ENCODE assay signal across 24 cellular contexts in the genomic region with DNA sequence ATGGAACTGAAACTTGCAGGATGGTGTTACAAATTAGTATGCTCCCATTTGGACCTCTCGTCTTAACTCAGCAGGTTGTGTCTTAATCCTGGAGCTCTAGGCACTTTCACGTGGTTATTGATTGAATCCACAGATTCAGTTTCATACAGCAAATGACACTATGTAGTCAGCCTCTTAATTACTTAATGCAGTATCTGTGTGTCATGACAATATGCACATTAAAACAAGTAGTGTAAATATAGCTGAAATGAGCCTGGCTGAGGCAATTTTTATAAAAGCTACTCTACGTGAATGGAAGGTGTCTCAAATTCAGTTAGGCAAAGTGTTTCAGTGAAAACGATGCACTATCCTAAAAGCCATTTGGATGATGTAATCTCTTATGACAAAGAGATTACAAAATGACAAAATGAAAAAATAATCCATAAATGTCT.
DNase-seq lines count a peak whose midpoint lies in the region; ATAC-seq, FAIRE-seq and TF ChIP-seq lines count a peak whose summit lies in the region.
"Had no signal": no experiment of that assay in that cellular context is flagged by ENCODE, and none has a peak within 500 bp of the region (broad histone marks: within the 10 kb centered on the region; RNA-seq: fewer than 3 reads in every experiment).

No MANE protein-coding gene starts in this region.

- H3K36me3 Mint-ChIP-seq in HFFc6 (ENCODE audit: low read depth) (no peaks in the 10 kb centered on the region), T-helper 17 cell (ENCODE audit: low read depth) (no peaks in the 10 kb centered on the region)
- H3K36me3 Mint-ChIP-seq: activated CD4-positive, alpha-beta memory T cell treated with anti-CD3 and anti-CD28 coated beads for 36 hours; activated naive CD8-positive, alpha-beta T cell treated with anti-CD3 and anti-CD28 coated beads for 36 hours; brain; T-cell had no signal

- peak overlapping the region in 6 of 11 experiments; percentile 16 to 53 (median 36); a peak in 9 of 22 replicates for H3K4me2 ChIP-seq in BLaER1 treated with 17β-estradiol and CSF1 and Interleukin-3, amounts not matched to agents 10 nM and 100 nM
- no peak overlapping the region for H3K4me2 ChIP-seq in keratinocyte (ENCODE audit: control insufficient read depth, extremely low read depth, insufficient read depth, low read depth, low read length)
- H3K4me2 ChIP-seq: PC-9 had no signal

- no peak overlapping the region for H3K4me3 ChIP-seq in BLaER1 treated with 17β-estradiol and CSF1 and Interleukin-3, amounts not matched to agents 10 nM and 100 nM
- H3K4me3 ChIP-seq in keratinocyte (ENCODE audit: control insufficient read depth in 2 of 3, extremely low read depth in 1 of 3, insufficient read depth in 2 of 3, low read depth in 1 of 3, low read length in 3 of 3) (no peak overlapping the region), right cardiac atrium (ENCODE audit: low read length) (no peak overlapping the region)
- H3K4me3 ChIP-seq: gastroesophageal sphincter, K562, left ventricle myocardium inferior, PC-9, right atrium auricular region, vagina had no signal

- no peaks in the 10 kb centered on the region for H3K27me3 ChIP-seq in BLaER1 treated with 17β-estradiol and CSF1 and Interleukin-3, amounts not matched to agents 10 nM and 100 nM
- no peaks in the 10 kb centered on the region for H3K27me3 ChIP-seq in keratinocyte (ENCODE audit: control insufficient read depth, extremely low read depth, insufficient read depth, low read length)
- no peaks in the 10 kb centered on the region for H3K27me3 ChIP-seq in right cardiac atrium (ENCODE audit: control insufficient read depth, insufficient read depth)
- H3K27me3 ChIP-seq: gastroesophageal sphincter, right atrium auricular region, vagina had no signal

- TF ChIP-seq CTCF in HFFc6 (IDR thresholded peaks at IDR 0.05) = no peak
- TF ChIP-seq CTCF in keratinocyte (optimal IDR thresholded peaks at IDR 0.05 in 1 of 3, IDR thresholded peaks at IDR 0.05 in 1 of 3, conservative IDR thresholded peaks at IDR 0.05 in 1 of 3; ENCODE audit: extremely low read depth in 1 of 3, insufficient read depth in 2 of 3, low read length in 3 of 3) = no peak

- 75% methylated on average over 4 of the region's 4 CpGs for WGBS in right cardiac atrium

- H3K4me1 ChIP-seq in BLaER1 treated with 17β-estradiol and CSF1 and Interleukin-3, amounts not matched to agents 10 nM and 100 nM = peaks cover 4 to 71% (median 24%) of the 10 kb centered on the region in 10 experiments; a peak in 15 of 20 replicates
- H3K4me1 ChIP-seq in keratinocyte (ENCODE audit: control insufficient read depth, extremely low read depth, insufficient read depth, low read length) = peaks cover 34% of the 10 kb centered on the region
- H3K4me1 ChIP-seq in right cardiac atrium (ENCODE audit: control insufficient read depth, insufficient read depth, low read length) = no peaks in the 10 kb centered on the region

- no peak overlapping the region for H2AFZ ChIP-seq in keratinocyte (ENCODE audit: control insufficient read depth, low read length)
- H2AFZ ChIP-seq: PC-9 had no signal

- H3K9me1 ChIP-seq in keratinocyte (ENCODE audit: control insufficient read depth, extremely low read depth, insufficient read depth, low read length) = no peaks in the 10 kb centered on the region

- no peak for ATAC-seq in T-helper 17 cell
- ATAC-seq in right cardiac atrium = no peak
- ATAC-seq: gastroesophageal sphincter, K562, T-cell had no signal

- H3K27me3 Mint-ChIP-seq in HFFc6 (ENCODE audit: insufficient read depth) (0 out of 2 replicates have a peak, but pooled peaks cover 2% of the 10 kb centered on the region), T-helper 17 cell (no peaks in the 10 kb centered on the region)
- H3K27me3 Mint-ChIP-seq: activated CD4-positive, alpha-beta memory T cell treated with anti-CD3 and anti-CD28 coated beads for 36 hours; activated naive CD8-positive, alpha-beta T cell treated with anti-CD3 and anti-CD28 coated beads for 36 hours; activated T-cell treated with anti-CD3 and anti-CD28 coated beads, Interleukin-2, amount 50 U/mL, for 24 hours; brain; T-cell had no signal

- peak; percentile 34 for FAIRE-seq in keratinocyte (lab: Jason Lieb, UNC)
- FAIRE-seq: K562 had no signal

- peak overlapping the region; percentile 95 for H3K27ac Mint-ChIP-seq in HFFc6
- no peak overlapping the region for H3K27ac Mint-ChIP-seq in T-helper 17 cell
- H3K27ac Mint-ChIP-seq: activated CD4-positive, alpha-beta memory T cell treated with anti-CD3 and anti-CD28 coated beads for 36 hours; activated naive CD8-positive, alpha-beta T cell treated with anti-CD3 and anti-CD28 coated beads for 36 hours; activated T-cell treated with anti-CD3 and anti-CD28 coated beads, Interleukin-2, amount 50 U/mL, for 24 hours; T-cell had no signal

- H3K79me2 ChIP-seq in keratinocyte (ENCODE audit: control insufficient read depth, insufficient read depth, low read length) = no peaks in the 10 kb centered on the region

- peak overlapping the region in 1 of 11 experiments; percentile 83; a peak in 1 of 22 replicates for H3K27ac ChIP-seq in BLaER1 treated with 17β-estradiol and CSF1 and Interleukin-3, amounts not matched to agents 10 nM and 100 nM
- H3K27ac ChIP-seq in keratinocyte (ENCODE audit: control insufficient read depth, insufficient read depth, low read length) (no peak overlapping the region), right cardiac atrium (ENCODE audit: low read length) (no peak overlapping the region)
- H3K27ac ChIP-seq: left ventricle myocardium inferior, PC-9, right atrium auricular region, VCaP had no signal

- no peaks in the 10 kb centered on the region for H4K20me1 ChIP-seq in BLaER1 treated with 17β-estradiol and CSF1 and Interleukin-3, amounts not matched to agents 10 nM and 100 nM
- no peaks in the 10 kb centered on the region for H4K20me1 ChIP-seq in keratinocyte (ENCODE audit: control insufficient read depth, extremely low read depth, insufficient read depth, low read length)

- no peak for DNase-seq in HFFc6
- peak; percentile 12 for DNase-seq in NCI-H82 treated with DMSO at 0.1 percent for 48 hours (lab: John Stamatoyannopoulos, UW; ENCODE audit: unreplicated experiment)
- DNase-seq in keratinocyte (ENCODE audit: low read depth, low spot score) = no peak
- DNase-seq in T-helper 17 cell = no peak
- DNase-seq in right cardiac atrium = no peak
- DNase-seq in iPS-NIHi7 (ENCODE audit: extremely low spot score) = no peak
- no peak for DNase-seq in NCI-H1105 (lab: John Stamatoyannopoulos, UW)
- DNase-seq: activated CD4-positive, alpha-beta memory T cell treated with anti-CD3 and anti-CD28 coated beads for 36 hours; activated naive CD8-positive, alpha-beta T cell treated with anti-CD3 and anti-CD28 coated beads for 36 hours; activated T-cell treated with anti-CD3 and anti-CD28 coated beads, Interleukin-2, amount 50 U/mL, for 24 hours; cortex of kidney; left ventricle myocardium inferior; NCI-H446 treated with DMSO at 0.1 percent for 48 hours; nucleus accumbens; PC-9; stimulated activated CD4-positive, alpha-beta T cell treated with anti-CD3 and anti-CD28 coated beads, Interleukin-1b, Interleukin-23, amount 100 ng/mL, for 48 hours; T-cell had no signal

- H3K4me3 Mint-ChIP-seq in HFFc6 (peak overlapping the region; percentile 64; the same call in 1 of the 2 replicates), T-helper 17 cell (no peak overlapping the region)
- H3K4me3 Mint-ChIP-seq: activated CD4-positive, alpha-beta memory T cell treated with anti-CD3 and anti-CD28 coated beads for 36 hours; activated naive CD8-positive, alpha-beta T cell treated with anti-CD3 and anti-CD28 coated beads for 36 hours; activated T-cell treated with anti-CD3 and anti-CD28 coated beads, Interleukin-2, amount 50 U/mL, for 24 hours; brain; T-cell had no signal

- dilution Hi-C loops in keratinocyte (cut with MboI; ENCODE audit: extremely low pct_ligation_motif_present, low sequenced_read_pairs) = no loop called here

- H3K4me1 Mint-ChIP-seq in HFFc6 (ENCODE audit: low read depth) (peaks cover 79% of the 10 kb centered on the region), T-helper 17 cell (no peaks in the 10 kb centered on the region)
- H3K4me1 Mint-ChIP-seq: activated naive CD8-positive, alpha-beta T cell treated with anti-CD3 and anti-CD28 coated beads for 36 hours; T-cell had no signal

- H3K36me3 ChIP-seq in BLaER1 treated with 17β-estradiol and CSF1 and Interleukin-3, amounts not matched to agents 10 nM and 100 nM = no peaks in the 10 kb centered on the region
- no peaks in the 10 kb centered on the region for H3K36me3 ChIP-seq in keratinocyte (ENCODE audit: control insufficient read depth in 2 of 2, extremely low read depth in 1 of 2, insufficient read depth in 2 of 2, low read length in 2 of 2)
- H3K36me3 ChIP-seq: gastroesophageal sphincter, left ventricle myocardium inferior, right atrium auricular region, vagina had no signal

- intact Hi-C loops in right cardiac atrium (cut with DNase I) = no loop called here

- no peaks in the 10 kb centered on the region for H3K9me3 ChIP-seq in BLaER1 treated with 17β-estradiol and CSF1 and Interleukin-3, amounts not matched to agents 10 nM and 100 nM (replicated peaks in 1 of 11)
- no peaks in the 10 kb centered on the region for H3K9me3 ChIP-seq in keratinocyte (ENCODE audit: control insufficient read depth, low read depth, low read length)
- H3K9me3 ChIP-seq in T-helper 17 cell (ENCODE audit: control insufficient read depth, low read length, poor library complexity, severe bottlenecking) = no peaks in the 10 kb centered on the region
- no peaks in the 10 kb centered on the region for H3K9me3 ChIP-seq in right cardiac atrium (ENCODE audit: control insufficient read depth, low read length)
- H3K9me3 ChIP-seq: gastroesophageal sphincter, left ventricle myocardium inferior, right atrium auricular region, vagina had no signal

- no peak overlapping the region for H3K9ac ChIP-seq in BLaER1 treated with 17β-estradiol and CSF1 and Interleukin-3, amounts not matched to agents 10 nM and 100 nM
- no peak overlapping the region for H3K9ac ChIP-seq in keratinocyte (ENCODE audit: control insufficient read depth, extremely low read depth, insufficient read depth, low read length)

- H3K9me3 Mint-ChIP-seq in HFFc6 = no peaks in the 10 kb centered on the region
- H3K9me3 Mint-ChIP-seq: activated CD4-positive, alpha-beta memory T cell treated with anti-CD3 and anti-CD28 coated beads for 36 hours; activated naive CD8-positive, alpha-beta T cell treated with anti-CD3 and anti-CD28 coated beads for 36 hours had no signal
